Comparison of ENCODE assay signal across 26 cellular contexts in the genomic region with DNA sequence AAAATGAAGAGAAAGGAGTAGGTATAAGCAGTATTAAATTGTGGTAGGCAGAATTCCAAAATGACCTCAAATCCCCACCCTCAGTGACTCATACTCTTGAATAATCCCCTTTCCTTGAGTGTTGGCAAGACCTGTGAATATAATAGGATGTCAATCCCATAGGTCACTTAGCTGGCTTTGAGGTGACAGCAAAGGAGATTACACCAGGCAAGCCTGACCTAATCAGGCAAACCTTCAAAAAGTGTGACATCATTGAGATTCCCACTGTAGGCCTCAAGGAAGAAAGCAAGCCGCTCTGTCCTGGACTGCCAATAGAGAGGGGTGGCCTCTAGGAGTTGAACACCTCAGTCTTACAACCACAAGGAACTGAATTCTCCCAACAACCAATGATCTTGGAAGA.
"Had no signal": no experiment of that assay in that cellular context is flagged by ENCODE, and none has a peak within 500 bp of the region (broad histone marks: within the 10 kb centered on the region; RNA-seq: fewer than 3 reads in every experiment).

No MANE protein-coding gene starts in this region.

- ATAC-seq: effector memory CD8-positive, alpha-beta T cell; left lobe of liver; naive thymus-derived CD4-positive, alpha-beta T cell; psoas muscle; right cardiac atrium; stimulated activated memory B cell treated with anti-CD40 and anti-IgM and Interleukin-4, amounts not matched to agents 10 μg/mL and 1 μg/mL and 100 μg/mL, for 72 hours; stimulated activated naive CD8-positive, alpha-beta T cell treated with anti-CD3 and anti-CD28 coated beads, Interleukin-15, Interleukin-2, amounts not matched to agents 100 U/mL and 50 U/mL, for 24 hours had no signal

- H3K9me3 ChIP-seq: ovary, psoas muscle, testis, tibial artery had no signal

- DNase-seq: cortex of kidney; effector memory CD8-positive, alpha-beta T cell; erythroblast; hypothalamus; immature natural killer cell; islet precursor cell; kidney glomerular epithelial cell; mesenchymal stem cell; midbrain; naive thymus-derived CD4-positive, alpha-beta T cell; nephron progenitor cell; occipital lobe; ovary; posterior cingulate gyrus; psoas muscle; right cardiac atrium; spleen; stimulated activated CD4-positive, alpha-beta T cell treated with anti-CD3 and anti-CD28 coated beads, Interleukin-4, amount 100 ng/mL, for 4 hours; stimulated activated naive CD8-positive, alpha-beta T cell treated with anti-CD3 and anti-CD28 coated beads, Interleukin-15, Interleukin-2, amounts not matched to agents 100 U/mL and 50 U/mL, for 24 hours; substantia nigra; testis; tibial artery had no signal

- H3K27ac Mint-ChIP-seq: effector memory CD8-positive, alpha-beta T cell; immature natural killer cell; naive thymus-derived CD4-positive, alpha-beta T cell; nephron progenitor cell; stimulated activated memory B cell treated with anti-CD40 and anti-IgM and Interleukin-4, amounts not matched to agents 10 μg/mL and 1 μg/mL and 100 μg/mL, for 72 hours; type B pancreatic cell had no signal

- H3K4me3 Mint-ChIP-seq: effector memory CD8-positive, alpha-beta T cell; immature natural killer cell; naive thymus-derived CD4-positive, alpha-beta T cell; nephron progenitor cell; stimulated activated memory B cell treated with anti-CD40 and anti-IgM and Interleukin-4, amounts not matched to agents 10 μg/mL and 1 μg/mL and 100 μg/mL, for 72 hours; type B pancreatic cell had no signal

- H3K4me1 ChIP-seq: psoas muscle, spleen, testis, tibial artery had no signal

- H3K27me3 Mint-ChIP-seq: effector memory CD8-positive, alpha-beta T cell; naive thymus-derived CD4-positive, alpha-beta T cell; stimulated activated memory B cell treated with anti-CD40 and anti-IgM and Interleukin-4, amounts not matched to agents 10 μg/mL and 1 μg/mL and 100 μg/mL, for 72 hours had no signal

- H3K27me3 ChIP-seq: ovary, spleen, testis, tibial artery had no signal

- H3K4me1 Mint-ChIP-seq: immature natural killer cell; naive thymus-derived CD4-positive, alpha-beta T cell; nephron progenitor cell; stimulated activated memory B cell treated with anti-CD40 and anti-IgM and Interleukin-4, amounts not matched to agents 10 μg/mL and 1 μg/mL and 100 μg/mL, for 72 hours had no signal

- H3K4me3 ChIP-seq: ovary, psoas muscle, skin epidermis, spleen, testis, tibial artery had no signal

- H3K27ac ChIP-seq: ovary, psoas muscle, skin epidermis, spleen, testis, tibial artery had no signal

- H3K36me3 ChIP-seq: ovary, spleen, tibial artery had no signal

- H3K36me3 Mint-ChIP-seq: immature natural killer cell; naive thymus-derived CD4-positive, alpha-beta T cell; stimulated activated memory B cell treated with anti-CD40 and anti-IgM and Interleukin-4, amounts not matched to agents 10 μg/mL and 1 μg/mL and 100 μg/mL, for 72 hours; type B pancreatic cell had no signal

- H3K9me3 Mint-ChIP-seq: nephron progenitor cell, type B pancreatic cell had no signal
